In genomic region chr10:4121531-4122380, GRCh38 we compare ENCODE assay signal across 9 cellular contexts.
DNase-seq lines count a peak whose midpoint lies in the region; ATAC-seq, FAIRE-seq and TF ChIP-seq lines count a peak whose summit lies in the region.
"Had no signal": no experiment of that assay in that cellular context is flagged by ENCODE, and none has a peak within 500 bp of the region (broad histone marks: within the 10 kb centered on the region; RNA-seq: fewer than 3 reads in every experiment).

No MANE protein-coding gene starts in this region.

- no peak for FAIRE-seq in D721Med (lab: Jason Lieb, UNC)

- no peaks in the 10 kb centered on the region for H3K27me3 ChIP-seq in right cardiac atrium (ENCODE audit: control insufficient read depth, insufficient read depth)

- WGBS in right cardiac atrium: 52% methylated on average over 14 of the region's 14 CpGs

- TF ChIP-seq CTCF in GM12865 (IDR thresholded peaks at IDR 0.05; ENCODE audit: insufficient read depth, low read depth, low read length, missing control alignments) (no peak), D721Med (IDR thresholded peaks at IDR 0.05; ENCODE audit: insufficient read depth, missing control alignments) (no peak)

- peaks cover 3% of the 10 kb centered on the region for H3K9me3 ChIP-seq in right cardiac atrium (ENCODE audit: control insufficient read depth, low read length)

- H3K4me1 ChIP-seq in right cardiac atrium (ENCODE audit: control insufficient read depth, insufficient read depth, low read length): peaks cover 3% of the 10 kb centered on the region

- intact Hi-C loops in right cardiac atrium (cut with DNase I): no loop called here

- H3K27ac ChIP-seq in right cardiac atrium (ENCODE audit: low read length): no peak overlapping the region

- H3K4me3 ChIP-seq in GM12865 (ENCODE audit: low read depth, low read length) (no peak overlapping the region), right cardiac atrium (ENCODE audit: low read length) (no peak overlapping the region)

- ATAC-seq in GM21381 (IDR thresholded peaks at IDR 0.05; ENCODE audit: unreplicated experiment): peak; percentile 73
- peak; percentile 70 for ATAC-seq in HG03378 (IDR thresholded peaks at IDR 0.05; ENCODE audit: unreplicated experiment)
- ATAC-seq in right cardiac atrium: peak; percentile 51 to 71

- DNase-seq in GM12865 (ENCODE audit: low read depth): peak; percentile 32
- peak in 1 of 3 donors; percentile 44 for DNase-seq in right cardiac atrium
- no peak for DNase-seq in EL
- DNase-seq in D721Med (ENCODE audit: insufficient read length, low spot score): no peak
- DNase-seq in activated CD8-positive, alpha-beta memory T cell treated with anti-CD3 and anti-CD28 coated beads, Interleukin-2, amount 50 U/mL, for 48 hours: no peak
- no peak for DNase-seq in NCI-H1694 (lab: John Stamatoyannopoulos, UW)
- DNase-seq: left cardiac atrium had no signal
